ENCODE assay signal across 21 cellular contexts in genomic region chr4:7338876-7339623, GRCh38.
"Had no signal": no experiment of that assay in that cellular context is flagged by ENCODE, and none has a peak within 500 bp of the region (broad histone marks: within the 10 kb centered on the region; RNA-seq: fewer than 3 reads in every experiment).

No MANE protein-coding gene starts in this region.

- H3K9me3 ChIP-seq: MG63, SJCRH30 had no signal

- H3K27me3 ChIP-seq: MG63, SJCRH30 had no signal

- FAIRE-seq: RCC 7860 had no signal

- ATAC-seq: SK-N-SH treated with all-trans-retinoic acid at 6 μM for 48 hours had no signal

- H3K27ac ChIP-seq: SJCRH30 had no signal

- H3K36me3 ChIP-seq: MG63, SJCRH30 had no signal

- DNase-seq: IMR-90, Karpas-422, KG1, MG63, NCI-H1092, NCI-H1105 treated with DMSO at 0.1 percent for 48 hours, NCI-H1417 treated with DMSO at 0.1 percent for 48 hours, NCI-H146, NCI-H1694 treated with DMSO at 0.1 percent for 48 hours, NCI-H1930, NCI-H2081, NCI-H2107, NCI-H2227 treated with DMSO at 0.1 percent for 48 hours, NCI-H524, NCI-H526 treated with DMSO at 0.1 percent for 48 hours, NCI-H774, RPMI8226, SHP77 treated with DMSO at 0.1 percent for 48 hours, SJCRH30 had no signal

- H3K4me3 ChIP-seq: MG63, SJCRH30 had no signal
